ENCODE assay signal across 1 cellular context in the genomic region with DNA sequence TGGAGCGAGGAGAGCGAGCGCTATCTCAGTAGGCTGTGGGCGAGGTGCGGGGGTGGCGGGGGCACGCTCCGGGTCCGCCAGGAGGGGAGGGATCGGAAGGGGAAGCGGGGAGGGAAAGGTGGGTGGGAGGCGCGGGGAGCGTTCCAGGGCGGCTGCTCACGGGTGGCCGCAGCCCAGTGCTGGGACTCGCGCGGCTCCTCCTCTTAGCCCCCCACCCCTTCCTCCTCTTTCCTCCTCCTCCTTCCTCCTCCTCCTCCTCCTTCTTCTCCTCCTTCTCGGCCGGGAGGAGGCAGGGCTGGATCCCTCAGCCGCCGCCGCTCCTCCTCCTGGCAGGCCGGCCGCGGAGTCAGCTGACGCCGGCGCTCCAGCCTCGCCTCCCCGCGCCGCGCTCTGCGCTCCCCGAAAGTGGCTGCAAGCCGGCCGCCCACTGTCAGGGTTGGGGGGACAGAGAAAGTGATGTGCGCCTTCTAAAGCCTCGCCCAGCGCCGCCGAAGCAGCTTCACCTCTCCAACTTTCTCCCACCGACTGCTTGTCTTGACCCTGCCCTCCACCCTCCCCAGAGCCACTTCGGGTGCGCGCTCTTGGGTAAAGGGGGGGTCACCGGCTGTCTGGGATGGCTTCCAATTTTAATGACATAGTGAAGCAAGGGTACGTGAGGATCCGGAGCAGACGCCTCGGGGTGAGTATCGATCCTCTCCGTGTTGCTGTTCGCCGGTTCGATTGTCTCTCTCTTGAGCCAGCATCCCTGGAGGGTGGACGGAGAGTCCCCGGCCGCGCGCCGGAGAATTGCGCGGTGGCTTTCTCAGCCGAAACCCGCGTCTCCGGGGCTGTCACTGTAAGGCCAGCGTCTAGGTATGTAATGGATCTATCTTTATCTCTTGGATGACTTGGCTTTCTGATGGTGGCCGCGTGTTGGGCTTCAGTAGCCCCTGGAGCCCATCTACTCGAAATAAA.
TF ChIP-seq lines count a peak whose summit lies in the region.

DOK5 (plus strand) TSS at position 260 of the 954 bp plus-strand sequence; CDS start at position 614, 354 bp downstream.

TF ChIP-seq in SK-N-SH treated with all-trans-retinoic acid at 6 μM for 48 hours, 23 proteins besides CTCF, POLR2A, EP300 and RAD21 (continued from another document):
- TF ChIP-seq, protein P1, sequence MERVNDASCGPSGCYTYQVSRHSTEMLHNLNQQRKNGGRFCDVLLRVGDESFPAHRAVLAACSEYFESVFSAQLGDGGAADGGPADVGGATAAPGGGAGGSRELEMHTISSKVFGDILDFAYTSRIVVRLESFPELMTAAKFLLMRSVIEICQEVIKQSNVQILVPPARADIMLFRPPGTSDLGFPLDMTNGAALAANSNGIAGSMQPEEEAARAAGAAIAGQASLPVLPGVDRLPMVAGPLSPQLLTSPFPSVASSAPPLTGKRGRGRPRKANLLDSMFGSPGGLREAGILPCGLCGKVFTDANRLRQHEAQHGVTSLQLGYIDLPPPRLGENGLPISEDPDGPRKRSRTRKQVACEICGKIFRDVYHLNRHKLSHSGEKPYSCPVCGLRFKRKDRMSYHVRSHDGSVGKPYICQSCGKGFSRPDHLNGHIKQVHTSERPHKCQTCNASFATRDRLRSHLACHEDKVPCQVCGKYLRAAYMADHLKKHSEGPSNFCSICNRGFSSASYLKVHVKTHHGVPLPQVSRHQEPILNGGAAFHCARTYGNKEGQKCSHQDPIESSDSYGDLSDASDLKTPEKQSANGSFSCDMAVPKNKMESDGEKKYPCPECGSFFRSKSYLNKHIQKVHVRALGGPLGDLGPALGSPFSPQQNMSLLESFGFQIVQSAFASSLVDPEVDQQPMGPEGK (CRISPR knock-in tag; IDR thresholded peaks at IDR 0.05; ENCODE audit: borderline replicate concordance): no peak
- TF ChIP-seq ARNTL (CRISPR knock-in tag; IDR thresholded peaks at IDR 0.05; ENCODE audit: borderline replicate concordance, low read depth): no peak
- TF ChIP-seq, protein P2, sequence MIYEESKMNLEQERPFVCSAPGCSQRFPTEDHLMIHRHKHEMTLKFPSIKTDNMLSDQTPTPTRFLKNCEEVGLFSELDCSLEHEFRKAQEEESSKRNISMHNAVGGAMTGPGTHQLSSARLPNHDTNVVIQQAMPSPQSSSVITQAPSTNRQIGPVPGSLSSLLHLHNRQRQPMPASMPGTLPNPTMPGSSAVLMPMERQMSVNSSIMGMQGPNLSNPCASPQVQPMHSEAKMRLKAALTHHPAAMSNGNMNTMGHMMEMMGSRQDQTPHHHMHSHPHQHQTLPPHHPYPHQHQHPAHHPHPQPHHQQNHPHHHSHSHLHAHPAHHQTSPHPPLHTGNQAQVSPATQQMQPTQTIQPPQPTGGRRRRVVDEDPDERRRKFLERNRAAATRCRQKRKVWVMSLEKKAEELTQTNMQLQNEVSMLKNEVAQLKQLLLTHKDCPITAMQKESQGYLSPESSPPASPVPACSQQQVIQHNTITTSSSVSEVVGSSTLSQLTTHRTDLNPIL (CRISPR knock-in tag; IDR thresholded peaks at IDR 0.05; ENCODE audit: low read depth): no peak
- no peak for TF ChIP-seq ZFP30 (CRISPR knock-in tag; IDR thresholded peaks at IDR 0.05)
